Comparison of ENCODE assay signal across 8 cellular contexts in genomic region chr2:55009277-55010055, GRCh38. TPM values are rescaled to one million over a fixed set of nuclear protein-coding genes. Genes with fewer than 3 reads are reported as not detected.
A peak's percentile ranks its signal among the peaks of the same experiment; 100 is the strongest.
DNase-seq lines count a peak whose midpoint lies in the region; ATAC-seq, FAIRE-seq and TF ChIP-seq lines count a peak whose summit lies in the region.

No MANE protein-coding gene starts in this region.

- H3K4me3 ChIP-seq in retinal pigment epithelial cell (ENCODE audit: low read length) = peak overlapping the region; percentile 39

- no peak for FAIRE-seq in frontal cortex (lab: Jason Lieb, UNC)

- H3K4me3 Mint-ChIP-seq in progenitor cell of endocrine pancreas (ENCODE audit: low read depth) = no peak overlapping the region

- no peaks in the 10 kb centered on the region for H3K36me3 Mint-ChIP-seq in progenitor cell of endocrine pancreas (ENCODE audit: insufficient read depth)

- no peaks in the 10 kb centered on the region for H3K27me3 Mint-ChIP-seq in progenitor cell of endocrine pancreas

- peak; percentile 70 for DNase-seq in cerebellar cortex (ENCODE audit: low spot score)
- DNase-seq in retinal pigment epithelial cell (ENCODE audit: low read depth) = no peak
- DNase-seq in AG08395 (ENCODE audit: low spot score) = no peak
- no peak for DNase-seq in progenitor cell of endocrine pancreas (ENCODE audit: low spot score, unreplicated experiment)
- DNase-seq in frontal cortex (ENCODE audit: low spot score in 2 of 2) = no peak
- DNase-seq in NCI-H1105 (lab: John Stamatoyannopoulos, UW) = no peak

- no peak overlapping the region for H3K27ac Mint-ChIP-seq in progenitor cell of endocrine pancreas

- no peak for TF ChIP-seq CTCF in retinal pigment epithelial cell (conservative IDR thresholded peaks at IDR 0.05; ENCODE audit: low read depth, low read length)
- TF ChIP-seq CTCF in progenitor cell of endocrine pancreas (IDR thresholded peaks at IDR 0.05; ENCODE audit: unreplicated experiment) = no peak

- no peaks in the 10 kb centered on the region for H3K9me3 Mint-ChIP-seq in progenitor cell of endocrine pancreas (ENCODE audit: low read depth)

- H3K4me1 Mint-ChIP-seq in progenitor cell of endocrine pancreas (ENCODE audit: low read depth) = peaks cover 62% of the 10 kb centered on the region

- peak; percentile 25 for ATAC-seq in GM18511 (IDR thresholded peaks at IDR 0.05; ENCODE audit: unreplicated experiment)
- peak; percentile 15 for ATAC-seq in HG03175 (IDR thresholded peaks at IDR 0.05; ENCODE audit: unreplicated experiment)

RNA-seq across cellular contexts. Expression of gene RTN4, which starts 40.8 kb away (rescaled TPM):
- 246 and 265 TPM in 2 replicates for total RNA-seq in progenitor cell of endocrine pancreas
- 726 TPM for total RNA-seq in frontal cortex
